Comparison of ENCODE assay signal across 11 cellular contexts in genomic region chr1:54577612-54578011, GRCh38. TPM values are rescaled to one million over a fixed set of nuclear protein-coding genes. Genes with fewer than 3 reads are reported as not detected.
A peak's percentile ranks its signal among the peaks of the same experiment; 100 is the strongest.
DNase-seq lines count a peak whose midpoint lies in the region; ATAC-seq and TF ChIP-seq lines count a peak whose summit lies in the region.
"Had no signal": no experiment of that assay in that cellular context is flagged by ENCODE, and none has a peak within 500 bp of the region (broad histone marks: within the 10 kb centered on the region; RNA-seq: fewer than 3 reads in every experiment).

No MANE protein-coding gene starts in this region.

- H3K4me3 ChIP-seq in psoas muscle, result no peak overlapping the region

- H3K4me3 Mint-ChIP-seq in activated CD4-positive, alpha-beta memory T cell treated with anti-CD3 and anti-CD28 coated beads for 36 hours, result no peak overlapping the region
- H3K4me3 Mint-ChIP-seq in activated CD8-positive, alpha-beta T cell treated with anti-CD3 and anti-CD28 coated beads for 36 hours, result no peak overlapping the region

- no peaks in the 10 kb centered on the region for H3K9me3 ChIP-seq in psoas muscle

- CTCF ChIA-PET in activated CD4-positive, alpha-beta memory T cell treated with anti-CD3 and anti-CD28 coated beads for 36 hours (lab: Charles Lee), result no interaction called here
- CTCF ChIA-PET in activated CD8-positive, alpha-beta T cell treated with anti-CD3 and anti-CD28 coated beads for 36 hours (lab: Charles Lee), result interaction anchor here (1.4 kb wide), 1 partner anchor 78 kb away, joined by 3 read pairs; no protein-coding TSS in a partner anchor

- ATAC-seq in psoas muscle (peak in 1 of 4 donors; percentile 39), HG03469 (IDR thresholded peaks at IDR 0.05; ENCODE audit: unreplicated experiment) (no peak)
- ATAC-seq in activated CD8-positive, alpha-beta T cell treated with anti-CD3 and anti-CD28 coated beads for 36 hours, result no peak
- ATAC-seq: activated CD4-positive, CD25-positive, alpha-beta regulatory T cell treated with anti-CD3 and anti-CD28 coated beads, Interleukin-2, amount 50 U/mL, for 24 hours had no signal

- POLR2A ChIA-PET in activated CD4-positive, alpha-beta memory T cell treated with anti-CD3 and anti-CD28 coated beads for 36 hours (lab: Charles Lee), result no interaction called here
- POLR2A ChIA-PET in activated CD8-positive, alpha-beta T cell treated with anti-CD3 and anti-CD28 coated beads for 36 hours (lab: Charles Lee), result no interaction called here

- intact Hi-C loops in head of caudate nucleus (cut with DNase I) (no loop called here), psoas muscle (cut with DNase I) (no loop called here)
- intact Hi-C loops in activated CD4-positive, alpha-beta memory T cell treated with anti-CD3 and anti-CD28 coated beads for 36 hours (cut with micrococcal nuclease), result no loop called here
- intact Hi-C loops in activated CD8-positive, alpha-beta T cell treated with anti-CD3 and anti-CD28 coated beads for 36 hours (cut with micrococcal nuclease), result no loop called here

- peak overlapping the region; percentile 54 for H3K27ac ChIP-seq in psoas muscle

- H3K4me1 ChIP-seq in psoas muscle, result peaks cover 71% of the 10 kb centered on the region

- no peaks in the 10 kb centered on the region for H3K4me1 Mint-ChIP-seq in activated CD4-positive, alpha-beta memory T cell treated with anti-CD3 and anti-CD28 coated beads for 36 hours (ENCODE audit: low read depth)
- no peaks in the 10 kb centered on the region for H3K4me1 Mint-ChIP-seq in activated CD8-positive, alpha-beta T cell treated with anti-CD3 and anti-CD28 coated beads for 36 hours (ENCODE audit: low read depth)

- no peaks in the 10 kb centered on the region for H3K36me3 Mint-ChIP-seq in activated CD4-positive, alpha-beta memory T cell treated with anti-CD3 and anti-CD28 coated beads for 36 hours
- H3K36me3 Mint-ChIP-seq in activated CD8-positive, alpha-beta T cell treated with anti-CD3 and anti-CD28 coated beads for 36 hours (ENCODE audit: low read depth), result no peaks in the 10 kb centered on the region

- TF ChIP-seq CTCF in psoas muscle (IDR thresholded peaks at IDR 0.05), result no peak
- TF ChIP-seq CTCF in activated CD8-positive, alpha-beta T cell treated with anti-CD3 and anti-CD28 coated beads for 36 hours (IDR thresholded peaks at IDR 0.05), result no peak

- no peaks in the 10 kb centered on the region for H3K27me3 ChIP-seq in psoas muscle (ENCODE audit: insufficient read depth in 3 of 3, low read length in 2 of 3)

- DNase-seq in ELR (ENCODE audit: low read depth), result peak; percentile 18
- DNase-seq in amniotic epithelial cell (ENCODE audit: low read depth), result peak; percentile 66
- DNase-seq in head of caudate nucleus, result peak in 31 of 42 donors; percentile 13 to 72 (median 40)
- DNase-seq in psoas muscle, result peak; percentile 74 to 90
- DNase-seq in NCI-H1417 (lab: John Stamatoyannopoulos, UW), result no peak
- no peak for DNase-seq in activated CD4-positive, alpha-beta memory T cell treated with anti-CD3 and anti-CD28 coated beads for 36 hours
- DNase-seq in activated CD8-positive, alpha-beta T cell treated with anti-CD3 and anti-CD28 coated beads for 36 hours, result no peak
- DNase-seq: NCI-H526 treated with DMSO at 0.1 percent for 48 hours had no signal

- no peaks in the 10 kb centered on the region for H3K9me3 Mint-ChIP-seq in activated CD4-positive, alpha-beta memory T cell treated with anti-CD3 and anti-CD28 coated beads for 36 hours
- H3K9me3 Mint-ChIP-seq in activated CD8-positive, alpha-beta T cell treated with anti-CD3 and anti-CD28 coated beads for 36 hours, result no peaks in the 10 kb centered on the region

- no peaks in the 10 kb centered on the region for H3K36me3 ChIP-seq in psoas muscle (ENCODE audit: insufficient read depth in 1 of 2, low read depth in 1 of 2)

- H3K27ac Mint-ChIP-seq in activated CD4-positive, alpha-beta memory T cell treated with anti-CD3 and anti-CD28 coated beads for 36 hours, result no peak overlapping the region
- H3K27ac Mint-ChIP-seq in activated CD8-positive, alpha-beta T cell treated with anti-CD3 and anti-CD28 coated beads for 36 hours, result no peak overlapping the region

- H3K27me3 Mint-ChIP-seq in activated CD4-positive, alpha-beta memory T cell treated with anti-CD3 and anti-CD28 coated beads for 36 hours, result no peaks in the 10 kb centered on the region
- no peaks in the 10 kb centered on the region for H3K27me3 Mint-ChIP-seq in activated CD8-positive, alpha-beta T cell treated with anti-CD3 and anti-CD28 coated beads for 36 hours

- 24 to 31% (median 27%) methylated on average over 6 of the region's 6 CpGs for WGBS in psoas muscle, 3 donors

RNA-seq across cellular contexts. Expression of gene ACOT11, which starts 29.6 kb away (rescaled TPM):
- total RNA-seq in psoas muscle, result 10 to 100 TPM in 1 of 4 donors, 1 to 10 TPM in 3; 2.4 to 13.9 (median 5.0) TPM
- polyA plus RNA-seq in psoas muscle, result 1 to 10 TPM in 1 of 3 donors, under 1 TPM in 2; 0.82 to 2.3 (median 0.93) TPM
- 1 to 10 TPM in 1 of 2 experiments, under 1 TPM in 1; 0.99 to 1.1 TPM for total RNA-seq in activated CD4-positive, alpha-beta memory T cell treated with anti-CD3 and anti-CD28 coated beads for 36 hours
- 1 to 10 TPM; 1.1 to 1.2 TPM for total RNA-seq in activated CD8-positive, alpha-beta T cell treated with anti-CD3 and anti-CD28 coated beads for 36 hours

RNA-seq across cellular contexts. Expression of gene FAM151A, which starts 45.7 kb away (rescaled TPM):
- not detected for total RNA-seq in psoas muscle
- under 1 TPM in 2 of 3 donors, not detected in 1; 0.05 to 0.07 TPM for polyA plus RNA-seq in psoas muscle
- total RNA-seq in activated CD4-positive, alpha-beta memory T cell treated with anti-CD3 and anti-CD28 coated beads for 36 hours, result not detected
- not detected for total RNA-seq in activated CD8-positive, alpha-beta T cell treated with anti-CD3 and anti-CD28 coated beads for 36 hours
- total RNA-seq: kidney epithelial cell had no signal

Comparison
In these comparisons a context has a peak if more than half of its experiments do, and no peak if none do; other contexts are left out.
1. DNase-seq: peak in ELR (single experiment), amniotic epithelial cell (single experiment), head of caudate nucleus (31 of 42) and psoas muscle (2 of 2); none in NCI-H1417 (0 of 3), activated CD4-positive, alpha-beta memory T cell treated with anti-CD3 and anti-CD28 coated beads for 36 hours (single experiment) and activated CD8-positive, alpha-beta T cell treated with anti-CD3 and anti-CD28 coated beads for 36 hours (single experiment).